Comparison of ENCODE assay signal across 19 cellular contexts in the genomic region with DNA sequence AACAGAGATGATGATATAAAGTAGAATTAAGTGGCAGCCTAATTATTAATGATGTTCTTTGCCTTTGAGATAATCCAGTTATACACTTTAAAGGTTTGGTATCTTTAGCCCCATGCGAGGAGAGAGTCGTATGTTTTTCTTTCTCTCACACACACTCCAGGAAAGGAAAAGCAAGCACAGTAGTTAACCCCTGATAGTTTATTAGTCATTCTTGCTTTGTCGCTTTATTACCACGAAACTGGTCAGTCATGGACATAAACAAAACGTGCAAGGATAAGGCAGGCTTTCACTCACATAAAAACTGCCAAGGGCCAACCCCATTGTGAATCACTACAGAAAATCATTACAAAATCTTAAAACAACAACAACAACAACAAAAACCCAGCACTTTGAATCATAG.
DNase-seq lines count a peak whose midpoint lies in the region; ATAC-seq and TF ChIP-seq lines count a peak whose summit lies in the region.
"Had no signal": no experiment of that assay in that cellular context is flagged by ENCODE, and none has a peak within 500 bp of the region (broad histone marks: within the 10 kb centered on the region; RNA-seq: fewer than 3 reads in every experiment).

No MANE protein-coding gene starts in this region.

- H3K79me2 ChIP-seq in trophoblast cell (ENCODE audit: control insufficient read depth, insufficient read depth, low read length, poor library complexity): no peaks in the 10 kb centered on the region

- no peak overlapping the region for H3K9ac ChIP-seq in trophoblast cell (ENCODE audit: low read length)

- no peaks in the 10 kb centered on the region for H3K27me3 ChIP-seq in trophoblast cell (ENCODE audit: insufficient read depth, low read length)

- DNase-seq in Caki2 (ENCODE audit: low read depth): peak; percentile 16
- peak; percentile 8 for DNase-seq in RPMI7951 (ENCODE audit: low read depth)
- peak; percentile 16 for DNase-seq in choroid plexus epithelial cell (ENCODE audit: low read depth)
- DNase-seq in kidney tubule cell (ENCODE audit: low spot score): peak; percentile 37
- no peak for DNase-seq in NCI-H1436 (lab: John Stamatoyannopoulos, UW)
- DNase-seq in RPMI8226: no peak
- DNase-seq in stimulated activated naive CD8-positive, alpha-beta T cell treated with anti-CD3 and anti-CD28 coated beads, Interleukin-15, Interleukin-2, amounts not matched to agents 100 U/mL and 50 U/mL, for 24 hours: no peak
- DNase-seq in trophoblast cell: no peak
- DNase-seq: Caco-2; CD4-positive, alpha-beta T cell; DMS53; GOT3; NCI-H1105; NCI-H1694 treated with DMSO at 0.1 percent for 48 hours; NCI-H2107; NCI-H226; NCI-H526 had no signal

- no peak overlapping the region for H2BK5ac ChIP-seq in trophoblast cell (ENCODE audit: low read depth, low read length, poor library complexity)

- no peak overlapping the region for H2AFZ ChIP-seq in trophoblast cell (ENCODE audit: insufficient read depth, low read length, poor library complexity)

- in situ Hi-C loops in Caki2 (cut with HindIII; ENCODE audit: low pct_unique_long_range_greater_than_20kb, low sequenced_read_pairs): no loop called here

- no peak overlapping the region for H3K4me2 ChIP-seq in trophoblast cell (ENCODE audit: low read length)
- H3K4me2 ChIP-seq: A549 had no signal

- H4K91ac ChIP-seq in trophoblast cell (ENCODE audit: low read depth, low read length): no peak overlapping the region

- H3K14ac ChIP-seq in trophoblast cell (ENCODE audit: low read length): no peak overlapping the region

- no peaks in the 10 kb centered on the region for H3K4me1 ChIP-seq in trophoblast cell (ENCODE audit: control insufficient read depth in 1 of 2, insufficient read depth in 2 of 2, low read length in 2 of 2)
- H3K4me1 ChIP-seq: A549, Caco-2 had no signal

- no peak overlapping the region for H4K8ac ChIP-seq in trophoblast cell (ENCODE audit: low read depth, low read length)

- H3K4me3 ChIP-seq in choroid plexus epithelial cell (ENCODE audit: low read depth, low read length): no peak overlapping the region
- no peak overlapping the region for H3K4me3 ChIP-seq in trophoblast cell (ENCODE audit: low read depth, low read length)
- H3K4me3 ChIP-seq: A549, K562 had no signal

- no peak overlapping the region for H2BK12ac ChIP-seq in trophoblast cell (ENCODE audit: low read length)

- H2AK5ac ChIP-seq in trophoblast cell (ENCODE audit: low read length): no peak overlapping the region

- no peak overlapping the region for H3K27ac ChIP-seq in trophoblast cell (ENCODE audit: low read depth, low read length)
- H3K27ac ChIP-seq: A549 had no signal

- ATAC-seq in stimulated activated naive CD8-positive, alpha-beta T cell treated with anti-CD3 and anti-CD28 coated beads, Interleukin-15, Interleukin-2, amounts not matched to agents 100 U/mL and 50 U/mL, for 24 hours: no peak
- ATAC-seq: A549, K562 had no signal

- H2BK120ac ChIP-seq in trophoblast cell (ENCODE audit: insufficient read depth, low read length, poor library complexity): no peak overlapping the region

- no peak overlapping the region for H3K4ac ChIP-seq in trophoblast cell (ENCODE audit: low read depth, low read length)

- H3K9me3 ChIP-seq in trophoblast cell (ENCODE audit: insufficient read depth, low read depth, low read length): no peaks in the 10 kb centered on the region
- H3K9me3 ChIP-seq: A549, Caco-2 had no signal

- H3K18ac ChIP-seq in trophoblast cell (ENCODE audit: low read length): no peak overlapping the region

- H3K79me1 ChIP-seq in trophoblast cell (ENCODE audit: low read length): no peaks in the 10 kb centered on the region

- no CpG with 5 or more reads among the region's 5 CpGs for WGBS in trophoblast cell (ENCODE audit: extremely low coverage, insufficient coverage, insufficient read length)

- no peak overlapping the region for H4K12ac ChIP-seq in trophoblast cell (ENCODE audit: low read depth, low read length)

- no peak overlapping the region for H3K23ac ChIP-seq in trophoblast cell (ENCODE audit: low read length)

- TF ChIP-seq CTCF in choroid plexus epithelial cell (conservative IDR thresholded peaks at IDR 0.05; ENCODE audit: low read depth, low read length): no peak

- no peaks in the 10 kb centered on the region for H3K36me3 ChIP-seq in trophoblast cell (ENCODE audit: control insufficient read depth in 1 of 2, insufficient read depth in 2 of 2, low read length in 2 of 2)

Comparison
In these comparisons a context has a peak if more than half of its experiments do, and no peak if none do; other contexts are left out.
1. DNase-seq: peak in Caki2 (single experiment), RPMI7951 (single experiment), choroid plexus epithelial cell (single experiment) and kidney tubule cell (single experiment); none in NCI-H1436 (single experiment), RPMI8226 (single experiment), stimulated activated naive CD8-positive, alpha-beta T cell treated with anti-CD3 and anti-CD28 coated beads, Interleukin-15, Interleukin-2, amounts not matched to agents 100 U/mL and 50 U/mL, for 24 hours (single experiment) and trophoblast cell (0 of 2).